1 cellular context compared by ENCODE assay signal in genomic region chr17:10649031-10649430, GRCh38.
TF ChIP-seq lines count a peak whose summit lies in the region.

No MANE protein-coding gene starts in this region.

TF ChIP-seq in HepG2, 621 proteins besides CTCF, POLR2A, EP300 and RAD21:
- TF ChIP-seq SOX13 (IDR thresholded peaks at IDR 0.05) = no peak
- no peak for TF ChIP-seq SOX13 (CRISPR knock-in tag; conservative IDR thresholded peaks at IDR 0.05 in 1 of 2, IDR thresholded peaks at IDR 0.05 in 1 of 2)
- TF ChIP-seq ZBTB38 (CRISPR knock-in tag; IDR thresholded peaks at IDR 0.05) = no peak
- no peak for TF ChIP-seq ZNF431 (CRISPR knock-in tag; IDR thresholded peaks at IDR 0.05; ENCODE audit: borderline replicate concordance, low read depth)
- no peak for TF ChIP-seq ATAD3A (CRISPR knock-in tag; IDR thresholded peaks at IDR 0.05)
- no peak for TF ChIP-seq ZNF468 (CRISPR knock-in tag; IDR thresholded peaks at IDR 0.05)
- TF ChIP-seq MBD4 (IDR thresholded peaks at IDR 0.05; ENCODE audit: borderline replicate concordance, low read length) = no peak
- TF ChIP-seq ZNF281 (CRISPR knock-in tag; IDR thresholded peaks at IDR 0.05; ENCODE audit: borderline replicate concordance) = no peak
- no peak for TF ChIP-seq SIN3B (IDR thresholded peaks at IDR 0.05; ENCODE audit: low read length)
- no peak for TF ChIP-seq HIC2 (CRISPR knock-in tag; IDR thresholded peaks at IDR 0.05; ENCODE audit: low read depth)
- TF ChIP-seq PHB2 (IDR thresholded peaks at IDR 0.05; ENCODE audit: partially characterized antibody) = no peak
- TF ChIP-seq ZNF496 (CRISPR knock-in tag; IDR thresholded peaks at IDR 0.05; ENCODE audit: insufficient replicate concordance) = no peak
- TF ChIP-seq ZNF619 (CRISPR knock-in tag; IDR thresholded peaks at IDR 0.05) = no peak
